8 cellular contexts compared by ENCODE assay signal in the genomic region with DNA sequence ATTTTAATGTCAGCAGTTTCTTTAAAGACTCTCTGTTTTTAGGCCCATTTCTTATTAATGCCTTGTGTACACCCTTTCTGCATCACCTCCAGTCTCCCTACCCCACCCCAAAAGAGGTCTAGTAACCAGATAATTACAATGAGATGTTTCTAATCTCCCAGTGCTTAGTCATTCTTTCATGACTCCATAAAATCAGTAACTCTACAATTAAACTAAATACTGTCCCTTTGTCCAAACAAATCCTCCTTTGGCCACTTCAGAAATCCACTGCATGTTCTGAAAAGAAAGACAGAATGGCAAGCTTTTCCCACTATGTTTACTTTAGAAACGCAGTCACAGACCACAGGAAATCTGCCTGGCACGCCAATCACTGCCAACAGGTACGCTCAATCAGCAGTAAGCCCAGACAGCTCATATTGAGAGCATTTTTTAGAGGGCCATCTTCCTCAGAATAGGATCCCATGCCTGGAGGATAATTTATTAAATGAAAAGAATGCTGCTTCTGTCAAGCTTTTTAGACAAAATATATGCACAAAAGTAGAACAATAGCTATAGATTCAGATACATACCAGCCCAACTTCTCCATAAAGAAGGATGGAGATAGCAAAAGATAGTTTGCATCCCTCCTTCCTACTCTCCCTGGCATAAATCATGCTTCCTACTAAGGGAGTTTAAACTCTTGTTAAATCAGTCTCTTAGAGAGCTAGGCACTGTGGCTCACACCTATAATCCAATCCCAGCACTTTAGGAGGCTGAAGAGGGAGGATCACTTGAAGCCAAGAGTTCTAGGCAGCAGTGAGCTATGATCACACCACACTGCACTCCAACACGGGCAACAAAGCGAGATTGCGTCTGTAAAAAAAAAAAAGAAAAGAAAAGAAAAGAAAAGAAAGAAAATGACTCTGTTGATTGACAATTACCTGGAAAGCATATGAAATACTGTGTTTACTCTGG. TPM values are rescaled to one million over a fixed set of nuclear protein-coding genes. Genes with fewer than 3 reads are reported as not detected.
A peak's percentile ranks its signal among the peaks of the same experiment; 100 is the strongest.
DNase-seq lines count a peak whose midpoint lies in the region; ATAC-seq lines count a peak whose summit lies in the region.

No MANE protein-coding gene starts in this region.

- peaks cover 21% of the 10 kb centered on the region for H3K36me3 Mint-ChIP-seq in activated CD4-positive, alpha-beta T cell treated with anti-CD3 and anti-CD28 coated beads, Interleukin-2, amount 10 ng/mL, durations not matched to agents 24 days and 14 days (ENCODE audit: low read depth)

- peak overlapping the region; percentile 2 for H3K27ac Mint-ChIP-seq in activated CD4-positive, alpha-beta T cell treated with anti-CD3 and anti-CD28 coated beads, Interleukin-2, amount 10 ng/mL, durations not matched to agents 24 days and 14 days

- no peak for DNase-seq in activated CD4-positive, alpha-beta T cell treated with anti-CD3 and anti-CD28 coated beads, Interleukin-2, amount 10 ng/mL, durations not matched to agents 24 days and 14 days
- DNase-seq in activated CD4-positive, alpha-beta T cell treated with anti-CD3 and anti-CD28 coated beads, Interleukin-2, amount 50 U/mL, for 4 hours: no peak
- peak; percentile 13 for DNase-seq in NCI-H2227 treated with DMSO at 0.1 percent for 48 hours (lab: John Stamatoyannopoulos, UW)
- peak; percentile 34 for DNase-seq in dedifferentiated amniotic fluid mesenchymal stem cell (ENCODE audit: extremely low spot score)
- no peak for DNase-seq in activated CD8-positive, alpha-beta memory T cell treated with anti-CD3 and anti-CD28 coated beads, Interleukin-2, amount 50 U/mL, for 48 hours
- DNase-seq in mucosa of gallbladder (ENCODE audit: low spot score): no peak

- peaks cover 16% of the 10 kb centered on the region for H3K4me1 Mint-ChIP-seq in activated CD4-positive, alpha-beta T cell treated with anti-CD3 and anti-CD28 coated beads, Interleukin-2, amount 10 ng/mL, durations not matched to agents 24 days and 14 days

- no peaks in the 10 kb centered on the region for H3K27me3 ChIP-seq in skeletal muscle tissue (ENCODE audit: control insufficient read depth in 3 of 3, insufficient read depth in 3 of 3, low read length in 3 of 3)

- H3K9ac ChIP-seq in skeletal muscle tissue (ENCODE audit: low read depth in 1 of 3, low read length in 3 of 3): no peak overlapping the region

- H3K27ac ChIP-seq in skeletal muscle tissue (ENCODE audit: low read depth, low read length): peak overlapping the region; percentile 10

- H3K4me3 ChIP-seq in skeletal muscle tissue (ENCODE audit: low read length in 3 of 3): no peak overlapping the region

- peaks cover 0 to 3% (median 0%) of the 10 kb centered on the region in 3 donors for H3K36me3 ChIP-seq in skeletal muscle tissue (ENCODE audit: control insufficient read depth in 3 of 3, insufficient read depth in 3 of 3, low read length in 3 of 3)

- no peaks in the 10 kb centered on the region for H3K9me3 ChIP-seq in skeletal muscle tissue (ENCODE audit: control insufficient read depth in 3 of 3, low read length in 3 of 3)

- H3K27me3 Mint-ChIP-seq in activated CD4-positive, alpha-beta T cell treated with anti-CD3 and anti-CD28 coated beads, Interleukin-2, amount 10 ng/mL, durations not matched to agents 24 days and 14 days: no peaks in the 10 kb centered on the region

- ATAC-seq in HG03521 (IDR thresholded peaks at IDR 0.05; ENCODE audit: unreplicated experiment): no peak

- H3K4me1 ChIP-seq in skeletal muscle tissue (ENCODE audit: control insufficient read depth in 3 of 3, insufficient read depth in 3 of 3, low read length in 3 of 3): peaks cover 8 to 12% (median 10%) of the 10 kb centered on the region in 3 donors

- intact Hi-C loops in activated CD4-positive, alpha-beta T cell treated with anti-CD3 and anti-CD28 coated beads, Interleukin-2, amount 10 ng/mL, durations not matched to agents 24 days and 14 days (cut with micrococcal nuclease): no loop called here

- no peak overlapping the region for H3K4me3 Mint-ChIP-seq in activated CD4-positive, alpha-beta T cell treated with anti-CD3 and anti-CD28 coated beads, Interleukin-2, amount 10 ng/mL, durations not matched to agents 24 days and 14 days

- peaks cover 7% of the 10 kb centered on the region for H3K9me3 Mint-ChIP-seq in activated CD4-positive, alpha-beta T cell treated with anti-CD3 and anti-CD28 coated beads, Interleukin-2, amount 10 ng/mL, durations not matched to agents 24 days and 14 days

RNA-seq across cellular contexts. Expression of gene CLASP1, which starts 14.6 kb away (rescaled TPM):
- total RNA-seq in activated CD4-positive, alpha-beta T cell treated with anti-CD3 and anti-CD28 coated beads, Interleukin-2, amount 10 ng/mL, durations not matched to agents 24 days and 14 days: 69.3 and 78.5 TPM in 2 replicates
- total RNA-seq in skeletal muscle tissue (74.1 TPM), mucosa of gallbladder (51.4 TPM)

Comparison
In these comparisons a context has a peak if more than half of its experiments do, and no peak if none do; other contexts are left out.
1. DNase-seq: peak in NCI-H2227 treated with DMSO at 0.1 percent for 48 hours (single experiment) and dedifferentiated amniotic fluid mesenchymal stem cell (single experiment); none in activated CD4-positive, alpha-beta T cell treated with anti-CD3 and anti-CD28 coated beads, Interleukin-2, amount 10 ng/mL, durations not matched to agents 24 days and 14 days (single experiment), activated CD4-positive, alpha-beta T cell treated with anti-CD3 and anti-CD28 coated beads, Interleukin-2, amount 50 U/mL, for 4 hours (0 of 2), activated CD8-positive, alpha-beta memory T cell treated with anti-CD3 and anti-CD28 coated beads, Interleukin-2, amount 50 U/mL, for 48 hours (single experiment) and mucosa of gallbladder (single experiment).